Comparison of ENCODE assay signal across 8 cellular contexts in the genomic region with DNA sequence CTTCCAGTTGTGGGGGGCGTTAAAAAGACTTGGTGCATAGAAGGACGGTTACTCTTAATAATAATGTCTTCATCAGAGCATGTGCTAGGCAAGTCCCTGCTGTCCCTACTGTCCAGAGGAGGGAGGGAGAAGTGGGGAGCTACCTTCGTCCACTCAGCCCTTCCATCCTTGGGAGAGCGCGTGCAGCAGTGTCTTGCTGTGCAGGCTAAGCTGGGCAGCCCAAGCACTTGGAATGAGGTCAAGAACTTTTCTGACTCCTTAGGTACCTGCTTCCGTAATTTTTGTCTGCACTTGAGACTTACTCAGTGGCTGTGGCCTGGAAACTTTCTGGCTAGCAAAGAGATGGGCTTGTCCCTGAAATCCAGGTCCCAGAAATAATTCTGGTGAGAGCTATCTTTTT.
"Had no signal": no experiment of that assay in that cellular context is flagged by ENCODE, and none has a peak within 500 bp of the region (broad histone marks: within the 10 kb centered on the region; RNA-seq: fewer than 3 reads in every experiment).

No MANE protein-coding gene starts in this region.

- H2AFZ ChIP-seq: GM23338 had no signal

- DNase-seq: H7, HFFc6, KBM-7 had no signal

- H3K27ac ChIP-seq: HL-60 had no signal

- H3K4me2 ChIP-seq: GM23338 had no signal

- H3K9me3 ChIP-seq: HAP-1 had no signal

- ATAC-seq: GM23338, HCT116, HepG2 had no signal

- H3K36me3 ChIP-seq: HAP-1 had no signal

- FAIRE-seq: HepG2 had no signal

- H3K4me3 ChIP-seq: GM23338, HAP-1 had no signal
